Comparison of ENCODE assay signal across 1 cellular context in genomic region chr5:2133080-2133479, GRCh38.
A peak's percentile ranks its signal among the peaks of the same experiment; 100 is the strongest.
TF ChIP-seq lines count a peak whose summit lies in the region.

No MANE protein-coding gene starts in this region.

TF ChIP-seq in HepG2, 621 proteins besides CTCF, POLR2A, EP300 and RAD21:
- no peak for TF ChIP-seq ZNF224 (CRISPR knock-in tag; IDR thresholded peaks at IDR 0.05)
- no peak for TF ChIP-seq ATF7 (IDR thresholded peaks at IDR 0.05)
- no peak for TF ChIP-seq ATF7 (CRISPR knock-in tag; IDR thresholded peaks at IDR 0.05)
- TF ChIP-seq FOSL2 (CRISPR knock-in tag; IDR thresholded peaks at IDR 0.05): peak; percentile 58
- TF ChIP-seq ARNT2 (CRISPR knock-in tag; IDR thresholded peaks at IDR 0.05; ENCODE audit: low read depth): no peak
- no peak for TF ChIP-seq FOXJ3 (CRISPR knock-in tag; IDR thresholded peaks at IDR 0.05; ENCODE audit: borderline replicate concordance)
